8 cellular contexts compared by ENCODE assay signal in genomic region chr10:125123363-125124113, GRCh38. TPM values are rescaled to one million over a fixed set of nuclear protein-coding genes. Genes with fewer than 3 reads are reported as not detected.
DNase-seq lines count a peak whose midpoint lies in the region; ATAC-seq lines count a peak whose summit lies in the region.

No MANE protein-coding gene starts in this region.

- H3K27ac ChIP-seq in angular gyrus (ENCODE audit: low read depth, low read length): peak overlapping the region; percentile 7
- H3K27ac ChIP-seq in skin epidermis: peak overlapping the region in 13 of 21 experiments; percentile 9 to 77 (median 61)

- H3K4me3 ChIP-seq in H7 (ENCODE audit: insufficient read depth, low read depth, low read length) (no peak overlapping the region), skin epidermis (no peak overlapping the region)

- no peaks in the 10 kb centered on the region for H3K27me3 ChIP-seq in H7 (ENCODE audit: control insufficient read depth, insufficient read depth, low read length)

- peak; percentile 50 for DNase-seq in H7
- DNase-seq in hippocampal formation (lab: John Stamatoyannopoulos, UW): peak; percentile 16 to 34
- no peak for DNase-seq in stimulated activated CD4-positive, alpha-beta T cell treated with anti-CD3 and anti-CD28 coated beads, Interleukin-4, amount 100 ng/mL, for 24 hours
- no peak for DNase-seq in MV-4-11 (lab: John Stamatoyannopoulos, UW)

- ATAC-seq in GM21526 (IDR thresholded peaks at IDR 0.05; ENCODE audit: low FRiP score, unreplicated experiment): no peak
- ATAC-seq in GM19452 (IDR thresholded peaks at IDR 0.05; ENCODE audit: unreplicated experiment): no peak

- H3K36me3 ChIP-seq in H7 (replicated peaks; ENCODE audit: control insufficient read depth, insufficient read depth, low read length): peaks cover 15% of the 10 kb centered on the region

RNA-seq across cellular contexts. Expression of gene CTBP2, which starts 36.8 kb away (rescaled TPM):
- total RNA-seq in H7 (2014; rRNA removed; shearing (Covaris generic)): 233 and 260 TPM in 2 replicates

Comparison
In these comparisons a context has a peak if more than half of its experiments do, and no peak if none do; other contexts are left out.
1. DNase-seq: peak in H7 (single experiment) and hippocampal formation (2 of 2); none in stimulated activated CD4-positive, alpha-beta T cell treated with anti-CD3 and anti-CD28 coated beads, Interleukin-4, amount 100 ng/mL, for 24 hours (single experiment) and MV-4-11 (single experiment).